In genomic region chr10:132786279-132786528, GRCh38 we compare ENCODE assay signal across 1 cellular context.
TF ChIP-seq lines count a peak whose summit lies in the region.

No MANE protein-coding gene starts in this region.

TF ChIP-seq in HEK293, 187 proteins besides CTCF, POLR2A, EP300 and RAD21:
- peak; percentile 55 for TF ChIP-seq ZNF335 (tag by site-specific recombination; conservative IDR thresholded peaks at IDR 0.05)
- peak; percentile 57 for TF ChIP-seq ZIC2 (tag by site-specific recombination; IDR thresholded peaks at IDR 0.05)
- TF ChIP-seq ZBTB20 (tag by site-specific recombination; IDR thresholded peaks at IDR 0.05): 0 out of 2 replicates have a peak, but pooled peaks have one; percentile 7
- no peak for TF ChIP-seq ZNF561 (tag by site-specific recombination; IDR thresholded peaks at IDR 0.05; ENCODE audit: borderline replicate concordance)
